Comparison of ENCODE assay signal across 1 cellular context in the genomic region with DNA sequence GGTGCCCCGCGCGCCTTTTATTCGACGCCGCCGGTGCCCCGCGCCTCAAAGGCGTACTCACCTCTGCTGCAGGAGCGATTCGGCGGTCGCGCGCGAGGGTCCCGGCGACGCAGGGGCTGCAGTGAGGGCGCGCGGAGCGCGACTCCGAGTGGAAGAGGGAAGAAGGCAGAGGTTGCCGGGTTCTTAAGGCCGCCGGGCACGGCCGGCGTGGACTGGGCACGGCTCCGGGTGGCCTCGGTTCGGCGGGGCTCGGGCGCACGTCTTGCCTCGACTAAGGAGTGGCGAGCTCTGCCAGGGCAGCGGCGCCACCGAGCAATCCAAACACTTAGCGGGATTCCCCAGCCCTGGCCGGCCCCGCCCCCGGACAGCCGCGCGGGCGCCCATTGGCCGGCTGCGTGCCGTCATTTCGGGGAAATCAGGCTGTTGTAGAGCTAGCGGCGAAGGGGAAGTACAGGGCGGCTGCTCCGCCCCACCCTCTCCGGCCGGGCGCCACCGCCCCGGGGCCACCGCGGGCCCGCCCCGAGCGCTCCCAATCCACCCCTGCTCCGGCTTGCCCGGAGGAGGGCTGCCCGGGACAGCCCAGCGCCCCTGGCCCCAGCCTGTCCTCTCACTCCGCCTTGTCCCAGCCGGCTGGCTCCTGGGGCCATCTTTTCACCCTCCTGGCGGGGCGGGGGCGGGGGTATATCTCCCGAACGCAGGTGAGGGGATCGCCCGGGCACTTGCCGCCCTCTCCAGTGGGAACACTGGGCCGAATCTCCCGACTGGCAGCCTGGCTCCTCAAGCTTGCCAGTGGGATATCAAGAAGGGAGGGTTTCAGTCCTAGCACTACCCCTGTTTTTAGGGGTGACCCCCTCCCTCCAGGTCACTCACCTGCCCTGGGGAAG.
TF ChIP-seq lines count a peak whose summit lies in the region.

A gene with protein sequence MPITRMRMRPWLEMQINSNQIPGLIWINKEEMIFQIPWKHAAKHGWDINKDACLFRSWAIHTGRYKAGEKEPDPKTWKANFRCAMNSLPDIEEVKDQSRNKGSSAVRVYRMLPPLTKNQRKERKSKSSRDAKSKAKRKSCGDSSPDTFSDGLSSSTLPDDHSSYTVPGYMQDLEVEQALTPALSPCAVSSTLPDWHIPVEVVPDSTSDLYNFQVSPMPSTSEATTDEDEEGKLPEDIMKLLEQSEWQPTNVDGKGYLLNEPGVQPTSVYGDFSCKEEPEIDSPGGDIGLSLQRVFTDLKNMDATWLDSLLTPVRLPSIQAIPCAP (minus strand): TSS at position 290 of the 884 bp plus-strand sequence. CDS start 1,295 bp downstream, outside the sequence.

TF ChIP-seq in K562, 482 proteins besides CTCF, POLR2A, EP300 and RAD21 (continued from another document):
- TF ChIP-seq, protein P1, sequence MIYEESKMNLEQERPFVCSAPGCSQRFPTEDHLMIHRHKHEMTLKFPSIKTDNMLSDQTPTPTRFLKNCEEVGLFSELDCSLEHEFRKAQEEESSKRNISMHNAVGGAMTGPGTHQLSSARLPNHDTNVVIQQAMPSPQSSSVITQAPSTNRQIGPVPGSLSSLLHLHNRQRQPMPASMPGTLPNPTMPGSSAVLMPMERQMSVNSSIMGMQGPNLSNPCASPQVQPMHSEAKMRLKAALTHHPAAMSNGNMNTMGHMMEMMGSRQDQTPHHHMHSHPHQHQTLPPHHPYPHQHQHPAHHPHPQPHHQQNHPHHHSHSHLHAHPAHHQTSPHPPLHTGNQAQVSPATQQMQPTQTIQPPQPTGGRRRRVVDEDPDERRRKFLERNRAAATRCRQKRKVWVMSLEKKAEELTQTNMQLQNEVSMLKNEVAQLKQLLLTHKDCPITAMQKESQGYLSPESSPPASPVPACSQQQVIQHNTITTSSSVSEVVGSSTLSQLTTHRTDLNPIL (CRISPR knock-in tag; IDR thresholded peaks at IDR 0.05) = no peak
- TF ChIP-seq MYNN (IDR thresholded peaks at IDR 0.05) (no peak), MYNN (CRISPR knock-in tag; IDR thresholded peaks at IDR 0.05) (no peak), SRF (CRISPR knock-in tag; IDR thresholded peaks at IDR 0.05) (peak in 1 of 2 experiments; percentile 26; a peak in 1 of 4 replicates), NRF1 (conservative IDR thresholded peaks at IDR 0.05 in 1 of 2, IDR thresholded peaks at IDR 0.05 in 1 of 2) (peak; percentile 81 to 82), HMG20B (CRISPR knock-in tag; IDR thresholded peaks at IDR 0.05) (no peak), EHMT2 (IDR thresholded peaks at IDR 0.05) (no peak), CBX2 (IDR thresholded peaks at IDR 0.05; ENCODE audit: insufficient read depth, low read length, poor library complexity, severe bottlenecking) (no peak), MEF2D (tag; conservative IDR thresholded peaks at IDR 0.05; ENCODE audit: low read depth) (no peak), SMARCB1 (IDR thresholded peaks at IDR 0.05; ENCODE audit: insufficient read length, low read depth) (no peak), BRD4 (IDR thresholded peaks at IDR 0.05) (peak; percentile 53; the same call in 1 of the 2 replicates), TBL1XR1 (IDR thresholded peaks at IDR 0.05; ENCODE audit: low read length in 2 of 2) (peak in 1 of 2 experiments; percentile 51; a peak in 1 of 4 replicates), PML (IDR thresholded peaks at IDR 0.05; ENCODE audit: low read length) (no peak), ZNF12 (CRISPR knock-in tag; IDR thresholded peaks at IDR 0.05) (no peak), MAFG (tag; conservative IDR thresholded peaks at IDR 0.05) (no peak), ZNF764 (CRISPR knock-in tag; IDR thresholded peaks at IDR 0.05; ENCODE audit: low read depth) (no peak), SMAD4 (CRISPR knock-in tag; conservative IDR thresholded peaks at IDR 0.05) (peak; percentile 51), KLF13 (tag; IDR thresholded peaks at IDR 0.05; ENCODE audit: borderline replicate concordance, low read depth) (0 out of 2 replicates have a peak, but pooled peaks have one; percentile 46), SIN3A (IDR thresholded peaks at IDR 0.05; ENCODE audit: borderline replicate concordance in 2 of 2, control insufficient read depth in 1 of 2, low read depth in 2 of 2, low read length in 2 of 2) (peak in 1 of 2 experiments; percentile 38; a peak in 1 of 4 replicates), ZBED1 (IDR thresholded peaks at IDR 0.05) (no peak), EP400 (IDR thresholded peaks at IDR 0.05) (peak; percentile 2; the same call in 1 of the 2 replicates), ZBTB7A (IDR thresholded peaks at IDR 0.05; ENCODE audit: borderline replicate concordance, control insufficient read depth, low read depth, low read length) (peak; percentile 91; the same call in 1 of the 2 replicates)
- TF ChIP-seq, protein P2, sequence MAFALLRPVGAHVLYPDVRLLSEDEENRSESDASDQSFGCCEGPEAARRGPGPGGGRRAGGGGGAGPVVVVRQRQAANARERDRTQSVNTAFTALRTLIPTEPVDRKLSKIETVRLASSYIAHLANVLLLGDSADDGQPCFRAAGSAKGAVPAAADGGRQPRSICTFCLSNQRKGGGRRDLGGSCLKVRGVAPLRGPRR (CRISPR knock-in tag; IDR thresholded peaks at IDR 0.05) = peak; percentile 46; the same call in 1 of the 2 replicates
